In the genomic region with DNA sequence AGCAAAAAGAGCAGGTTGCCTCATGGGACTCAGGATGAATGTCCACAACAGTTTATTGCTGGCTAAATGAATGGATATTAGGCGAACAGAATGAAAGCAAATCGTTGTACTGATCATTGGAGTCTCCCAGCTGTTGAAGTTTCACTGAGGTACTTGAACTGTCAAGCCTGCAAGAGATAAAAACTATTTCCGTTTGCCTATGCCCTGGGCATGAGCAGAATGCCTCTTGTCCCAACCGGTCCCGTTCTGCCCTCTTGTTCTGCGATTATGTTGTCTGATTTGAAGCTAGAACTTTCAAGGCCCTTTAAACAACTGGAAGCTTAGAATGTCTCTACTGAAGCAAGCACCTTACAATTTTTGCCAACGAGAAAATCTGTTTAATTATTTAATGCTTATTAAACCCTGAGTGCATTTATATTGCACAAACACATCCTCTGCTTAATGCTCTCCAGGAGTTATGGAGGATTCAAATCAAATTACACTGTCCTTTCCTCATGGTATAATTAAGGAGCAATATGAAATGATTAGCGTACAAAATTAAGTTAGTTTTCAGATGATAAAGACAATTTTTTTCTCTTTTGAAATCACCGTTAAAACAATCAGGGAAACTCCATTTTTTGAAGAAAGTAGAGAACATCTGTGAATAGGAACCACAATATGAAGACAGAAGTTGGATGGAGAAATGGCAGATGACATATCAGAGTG, we compare ENCODE assay signal across 23 cellular contexts. TPM values are rescaled to one million over a fixed set of nuclear protein-coding genes. Genes with fewer than 3 reads are reported as not detected.
A peak's percentile ranks its signal among the peaks of the same experiment; 100 is the strongest.
DNase-seq lines count a peak whose midpoint lies in the region; ATAC-seq, FAIRE-seq and TF ChIP-seq lines count a peak whose summit lies in the region.
"Had no signal": no experiment of that assay in that cellular context is flagged by ENCODE, and none has a peak within 500 bp of the region (broad histone marks: within the 10 kb centered on the region; RNA-seq: fewer than 3 reads in every experiment).

No MANE protein-coding gene starts in this region.

- DNase-seq in left ventricle myocardium superior (no peak), right cardiac atrium (no peak), epithelial cell of esophagus (ENCODE audit: low read depth) (peak; percentile 25), keratinocyte (ENCODE audit: low read depth, low spot score) (no peak), ascending aorta (ENCODE audit: low spot score in 2 of 2) (no peak), GM10248 (ENCODE audit: extremely low spot score) (no peak)
- DNase-seq in stimulated activated CD8-positive, alpha-beta memory T cell treated with anti-CD3 and anti-CD28 coated beads, Interleukin-4, amount 100 ng/mL, for 48 hours: no peak
- DNase-seq: DMS153, DND-41, H9, KBM-7, NCI-H1105, NCI-H146, NCI-H1930, NCI-H2107, NCI-H526 treated with DMSO at 0.1 percent for 48 hours, PC-9 had no signal

- peak overlapping the region; percentile 44 for H3K4me2 ChIP-seq in keratinocyte (ENCODE audit: control insufficient read depth, extremely low read depth, insufficient read depth, low read depth, low read length)
- H3K4me2 ChIP-seq: GM23338, PC-9 had no signal

- no peaks in the 10 kb centered on the region for H4K20me1 ChIP-seq in keratinocyte (ENCODE audit: control insufficient read depth, extremely low read depth, insufficient read depth, low read length)

- POLR2A ChIA-PET in GM10248 (lab: Yijun Ruan, JAX): no interaction called here

- H3K9me1 ChIP-seq in keratinocyte (ENCODE audit: control insufficient read depth, extremely low read depth, insufficient read depth, low read length): no peaks in the 10 kb centered on the region

- H3K4me1 ChIP-seq in right cardiac atrium (ENCODE audit: control insufficient read depth, insufficient read depth, low read length) (no peaks in the 10 kb centered on the region), keratinocyte (ENCODE audit: control insufficient read depth, extremely low read depth, insufficient read depth, low read length) (peaks cover 17% of the 10 kb centered on the region), ascending aorta (no peaks in the 10 kb centered on the region)
- H3K4me1 ChIP-seq: SJSA1 had no signal

- no peak for FAIRE-seq in keratinocyte (lab: Jason Lieb, UNC)
- FAIRE-seq: GM18507 had no signal

- no peak overlapping the region for H3K9ac ChIP-seq in keratinocyte (ENCODE audit: control insufficient read depth, extremely low read depth, insufficient read depth, low read length)

- peak; percentile 21 for ATAC-seq in left ventricle myocardium superior
- ATAC-seq in right cardiac atrium: no peak
- ATAC-seq: GM23338, Right ventricle myocardium inferior had no signal

- CTCF ChIA-PET in GM10248 (lab: Yijun Ruan, JAX): interaction anchor here (1.6 to 2.9 kb wide), 5 partner anchors 12 to 27 kb away, joined by 4 to 22 read pairs (median 5); no protein-coding TSS in a partner anchor

- no peak for TF ChIP-seq CTCF in epithelial cell of esophagus (IDR thresholded peaks at IDR 0.05; ENCODE audit: insufficient read depth, low read depth, low read length, missing control alignments)
- TF ChIP-seq CTCF in keratinocyte (optimal IDR thresholded peaks at IDR 0.05 in 1 of 3, IDR thresholded peaks at IDR 0.05 in 1 of 3, conservative IDR thresholded peaks at IDR 0.05 in 1 of 3; ENCODE audit: extremely low read depth in 1 of 3, insufficient read depth in 2 of 3, low read length in 3 of 3): no peak
- TF ChIP-seq CTCF in ascending aorta (IDR thresholded peaks at IDR 0.05): no peak
- no peak for TF ChIP-seq CTCF in GM10248 (IDR thresholded peaks at IDR 0.05; ENCODE audit: control extremely low read depth, extremely low read depth, low read depth, missing control alignments)

- H3K27ac ChIP-seq in right cardiac atrium (ENCODE audit: low read length) (no peak overlapping the region), keratinocyte (ENCODE audit: control insufficient read depth, insufficient read depth, low read length) (peak overlapping the region; percentile 4), ascending aorta (no peak overlapping the region)
- H3K27ac ChIP-seq: C4-2B, PC-9, SJSA1 had no signal

- 79% methylated on average over 9 of the region's 9 CpGs for WGBS in right cardiac atrium

- no peaks in the 10 kb centered on the region for H3K36me3 ChIP-seq in keratinocyte (ENCODE audit: control insufficient read depth in 2 of 2, extremely low read depth in 1 of 2, insufficient read depth in 2 of 2, low read length in 2 of 2)
- no peaks in the 10 kb centered on the region for H3K36me3 ChIP-seq in ascending aorta
- H3K36me3 ChIP-seq: SJSA1 had no signal

- H2AFZ ChIP-seq in keratinocyte (ENCODE audit: control insufficient read depth, low read length): peak overlapping the region; percentile 24
- H2AFZ ChIP-seq: GM23338, PC-9 had no signal

- intact Hi-C loops in left ventricle myocardium superior (cut with micrococcal nuclease) (no loop called here), right cardiac atrium (cut with DNase I) (no loop called here), ascending aorta (cut with DNase I) (no loop called here)

- H3K27me3 ChIP-seq in right cardiac atrium (ENCODE audit: control insufficient read depth, insufficient read depth): no peaks in the 10 kb centered on the region
- no peaks in the 10 kb centered on the region for H3K27me3 ChIP-seq in keratinocyte (ENCODE audit: control insufficient read depth, extremely low read depth, insufficient read depth, low read length)
- H3K27me3 ChIP-seq in ascending aorta: no peaks in the 10 kb centered on the region
- H3K27me3 ChIP-seq: SJSA1 had no signal

- H3K4me3 ChIP-seq in right cardiac atrium (ENCODE audit: low read length): no peak overlapping the region
- no peak overlapping the region for H3K4me3 ChIP-seq in epithelial cell of esophagus (ENCODE audit: low read length)
- H3K4me3 ChIP-seq in keratinocyte (ENCODE audit: control insufficient read depth in 2 of 3, extremely low read depth in 1 of 3, insufficient read depth in 2 of 3, low read depth in 1 of 3, low read length in 3 of 3): peak overlapping the region in 1 of 3 experiments; percentile 6
- H3K4me3 ChIP-seq in ascending aorta: no peak overlapping the region
- H3K4me3 ChIP-seq: GM23338, PC-9, SJSA1 had no signal

- dilution Hi-C loops in keratinocyte (cut with MboI; ENCODE audit: extremely low pct_ligation_motif_present, low sequenced_read_pairs): no loop called here

- H3K9me3 ChIP-seq in right cardiac atrium (ENCODE audit: control insufficient read depth, low read length): no peaks in the 10 kb centered on the region
- no peaks in the 10 kb centered on the region for H3K9me3 ChIP-seq in keratinocyte (ENCODE audit: control insufficient read depth, low read depth, low read length)
- H3K9me3 ChIP-seq in ascending aorta: no peaks in the 10 kb centered on the region
- H3K9me3 ChIP-seq: SJSA1 had no signal

- no peaks in the 10 kb centered on the region for H3K79me2 ChIP-seq in keratinocyte (ENCODE audit: control insufficient read depth, insufficient read depth, low read length)

RNA-seq across cellular contexts. Expression of a gene that starts 17.7 kb away (rescaled TPM):
- 0.77 TPM for total RNA-seq in left ventricle myocardium superior
- 1 to 10 TPM; 1.7 to 7.3 (median 2.3) TPM for total RNA-seq in right cardiac atrium
- 3.1 TPM for polyA plus RNA-seq in right cardiac atrium
- polyA plus RNA-seq in keratinocyte: 11.6 to 26.2 TPM (median 11.7 TPM) in 3 replicates
- polyA plus RNA-seq in keratinocyte (2011; ENCODE audit: low read depth): 25.3 TPM
- 13.9 and 25.5 TPM in 2 replicates for polyA plus RNA-seq in keratinocyte (2011; cell fraction: cytosol; rRNA removed)
- 32.5 and 33.5 TPM in 2 replicates for polyA plus RNA-seq in keratinocyte (2011; cell fraction: nucleus; rRNA removed)
- 8.1 and 35.4 TPM in 2 replicates for polyA plus RNA-seq in keratinocyte (2012; ENCODE audit: low replicate concordance)
- 14.4 to 23.7 TPM (median 18.5 TPM) in 3 replicates for polyA minus RNA-seq in keratinocyte
- 25.1 TPM for polyA minus RNA-seq in keratinocyte (2011; cell fraction: cytosol; rRNA and poly(A)+ RNA removed)
- 12.8 and 16.4 TPM in 2 replicates for polyA minus RNA-seq in keratinocyte (2011; cell fraction: nucleus; rRNA and poly(A)+ RNA removed)
- 1.8 TPM for total RNA-seq in ascending aorta
- total RNA-seq: H9, MCF 10A had no signal

RNA-seq across cellular contexts. Expression of a gene that starts 37.5 kb away (rescaled TPM):
- 12.8 TPM for total RNA-seq in left ventricle myocardium superior
- total RNA-seq in right cardiac atrium: 10 to 100 TPM; 17.4 to 24.6 (median 20.6) TPM
- 5.6 TPM for polyA plus RNA-seq in right cardiac atrium
- polyA plus RNA-seq in keratinocyte: 17.6 to 25.4 TPM (median 19.9 TPM) in 3 replicates
- polyA plus RNA-seq in keratinocyte (2011; ENCODE audit: low read depth): 6.0 TPM
- 12.5 and 21.0 TPM in 2 replicates for polyA plus RNA-seq in keratinocyte (2011; cell fraction: cytosol; rRNA removed)
- 21.9 and 22.6 TPM in 2 replicates for polyA plus RNA-seq in keratinocyte (2011; cell fraction: nucleus; rRNA removed)
- polyA plus RNA-seq in keratinocyte (2012; ENCODE audit: low replicate concordance): 8.5 and 15.4 TPM in 2 replicates
- 11.3 to 40.5 TPM (median 27.2 TPM) in 3 replicates for polyA minus RNA-seq in keratinocyte
- 15.7 TPM for polyA minus RNA-seq in keratinocyte (2011; cell fraction: cytosol; rRNA and poly(A)+ RNA removed)
- 23.0 and 37.9 TPM in 2 replicates for polyA minus RNA-seq in keratinocyte (2011; cell fraction: nucleus; rRNA and poly(A)+ RNA removed)
- total RNA-seq in ascending aorta: 14.0 TPM
